ENCODE assay signal across 16 cellular contexts in genomic region chr15:87144775-87145174, GRCh38.
DNase-seq lines count a peak whose midpoint lies in the region; ATAC-seq and TF ChIP-seq lines count a peak whose summit lies in the region.
"Had no signal": no experiment of that assay in that cellular context is flagged by ENCODE, and none has a peak within 500 bp of the region (broad histone marks: within the 10 kb centered on the region; RNA-seq: fewer than 3 reads in every experiment).

No MANE protein-coding gene starts in this region.

- peak; percentile 24 for DNase-seq in AG10803 (ENCODE audit: low read depth)
- peak; percentile 50 for DNase-seq in ELR (ENCODE audit: low read depth)
- peak; percentile 56 to 89 for DNase-seq in NCI-H524 (lab: John Stamatoyannopoulos, UW)
- peak; percentile 13 for DNase-seq in mammary epithelial cell
- no peak for DNase-seq in activated CD8-positive, alpha-beta T cell treated with anti-CD3 and anti-CD28 coated beads, Interleukin-2, amount 10 ng/mL, durations not matched to agents 7 days and 5 days
- DNase-seq in activated naive CD4-positive, alpha-beta T cell treated with anti-CD3 and anti-CD28 coated beads for 36 hours, result no peak
- no peak for DNase-seq in OCI-M2 (lab: John Stamatoyannopoulos, UW; ENCODE audit: unreplicated experiment)
- DNase-seq in cortex of kidney (lab: John Stamatoyannopoulos, UW), result no peak
- DNase-seq: activated CD8-positive, alpha-beta T cell treated with anti-CD3 and anti-CD28 coated beads for 36 hours; activated naive CD8-positive, alpha-beta T cell treated with anti-CD3 and anti-CD28 coated beads, Interleukin-2, amount 50 U/mL, for 24 hours; left ventricle myocardium inferior; Peyer's patch; SW 1271 had no signal

- H3K4me2 ChIP-seq in mammary epithelial cell (ENCODE audit: insufficient read depth, low read depth, low read length), result no peak overlapping the region

- no peak overlapping the region for H3K27ac Mint-ChIP-seq in activated CD8-positive, alpha-beta T cell treated with anti-CD3 and anti-CD28 coated beads, Interleukin-2, amount 10 ng/mL, durations not matched to agents 7 days and 5 days
- H3K27ac Mint-ChIP-seq in activated naive CD4-positive, alpha-beta T cell treated with anti-CD3 and anti-CD28 coated beads for 36 hours, result no peak overlapping the region
- H3K27ac Mint-ChIP-seq: activated CD8-positive, alpha-beta T cell treated with anti-CD3 and anti-CD28 coated beads for 36 hours; activated naive CD8-positive, alpha-beta T cell treated with anti-CD3 and anti-CD28 coated beads, Interleukin-2, amount 50 U/mL, for 24 hours had no signal

- no peaks in the 10 kb centered on the region for H4K20me1 ChIP-seq in mammary epithelial cell (ENCODE audit: insufficient read depth, low read length)

- no peak overlapping the region for H2AFZ ChIP-seq in mammary epithelial cell (ENCODE audit: low read depth, low read length)

- H3K4me3 Mint-ChIP-seq in activated CD8-positive, alpha-beta T cell treated with anti-CD3 and anti-CD28 coated beads, Interleukin-2, amount 10 ng/mL, durations not matched to agents 7 days and 5 days, result no peak overlapping the region
- H3K4me3 Mint-ChIP-seq in activated naive CD4-positive, alpha-beta T cell treated with anti-CD3 and anti-CD28 coated beads for 36 hours, result no peak overlapping the region
- H3K4me3 Mint-ChIP-seq: activated CD8-positive, alpha-beta T cell treated with anti-CD3 and anti-CD28 coated beads for 36 hours; activated naive CD8-positive, alpha-beta T cell treated with anti-CD3 and anti-CD28 coated beads, Interleukin-2, amount 50 U/mL, for 24 hours; central memory CD8-positive, alpha-beta T cell had no signal

- dilution Hi-C loops in mammary epithelial cell (cut with HindIII; ENCODE audit: low sequenced_read_pairs), result no loop called here

- H3K27me3 ChIP-seq in mammary epithelial cell (ENCODE audit: insufficient read depth, low read length), result no peaks in the 10 kb centered on the region
- H3K27me3 ChIP-seq: Peyer's patch, suprapubic skin had no signal

- H3K36me3 Mint-ChIP-seq in activated CD8-positive, alpha-beta T cell treated with anti-CD3 and anti-CD28 coated beads, Interleukin-2, amount 10 ng/mL, durations not matched to agents 7 days and 5 days (ENCODE audit: low read depth), result no peaks in the 10 kb centered on the region
- no peaks in the 10 kb centered on the region for H3K36me3 Mint-ChIP-seq in activated naive CD4-positive, alpha-beta T cell treated with anti-CD3 and anti-CD28 coated beads for 36 hours (ENCODE audit: low read depth)

- 67% methylated on average over 1 of the region's 1 CpG for WGBS in mammary epithelial cell (ENCODE audit: low coverage, missing lambda C conversion rate)

- no peak for TF ChIP-seq CTCF in AG10803 (conservative IDR thresholded peaks at IDR 0.05; ENCODE audit: low read length)
- TF ChIP-seq CTCF in mammary epithelial cell (conservative IDR thresholded peaks at IDR 0.05 in 1 of 2, IDR thresholded peaks at IDR 0.05 in 1 of 2; ENCODE audit: extremely low read depth in 1 of 2, insufficient read depth in 1 of 2, low read depth in 1 of 2, low read length in 2 of 2), result no peak

- no peak overlapping the region for H3K9ac ChIP-seq in mammary epithelial cell (ENCODE audit: insufficient read depth, low read length)

- in situ Hi-C loops in mammary epithelial cell (cut with MboI; ENCODE audit: low sequenced_read_pairs in 2 of 2), result no loop called here

- no peaks in the 10 kb centered on the region for H3K27me3 Mint-ChIP-seq in activated CD8-positive, alpha-beta T cell treated with anti-CD3 and anti-CD28 coated beads, Interleukin-2, amount 10 ng/mL, durations not matched to agents 7 days and 5 days (ENCODE audit: low read depth)
- H3K27me3 Mint-ChIP-seq in activated naive CD4-positive, alpha-beta T cell treated with anti-CD3 and anti-CD28 coated beads for 36 hours (ENCODE audit: low read depth), result peaks cover 5% of the 10 kb centered on the region
- H3K27me3 Mint-ChIP-seq: activated CD8-positive, alpha-beta T cell treated with anti-CD3 and anti-CD28 coated beads for 36 hours had no signal

- no TSS peak for BruUV-seq in mammary epithelial cell (replicated peaks; lab: Mats Ljungman, UMichigan)

- no peak for ATAC-seq in activated CD8-positive, alpha-beta T cell treated with anti-CD3 and anti-CD28 coated beads, Interleukin-2, amount 10 ng/mL, durations not matched to agents 7 days and 5 days
- ATAC-seq: activated CD8-positive, alpha-beta T cell treated with anti-CD3 and anti-CD28 coated beads for 36 hours; activated naive CD8-positive, alpha-beta T cell treated with anti-CD3 and anti-CD28 coated beads, Interleukin-2, amount 50 U/mL, for 24 hours; HepG2 had no signal

- POLR2A ChIA-PET in activated CD8-positive, alpha-beta T cell treated with anti-CD3 and anti-CD28 coated beads, Interleukin-2, amount 10 ng/mL, durations not matched to agents 7 days and 5 days (lab: Charles Lee), result no interaction called here

- H3K4me1 Mint-ChIP-seq in activated CD8-positive, alpha-beta T cell treated with anti-CD3 and anti-CD28 coated beads, Interleukin-2, amount 10 ng/mL, durations not matched to agents 7 days and 5 days (ENCODE audit: low read depth), result no peaks in the 10 kb centered on the region
- H3K4me1 Mint-ChIP-seq in activated naive CD4-positive, alpha-beta T cell treated with anti-CD3 and anti-CD28 coated beads for 36 hours (ENCODE audit: low read depth), result no peaks in the 10 kb centered on the region
- H3K4me1 Mint-ChIP-seq: activated naive CD8-positive, alpha-beta T cell treated with anti-CD3 and anti-CD28 coated beads, Interleukin-2, amount 50 U/mL, for 24 hours; central memory CD8-positive, alpha-beta T cell had no signal

- peaks cover 4% of the 10 kb centered on the region for H3K9me3 Mint-ChIP-seq in activated CD8-positive, alpha-beta T cell treated with anti-CD3 and anti-CD28 coated beads, Interleukin-2, amount 10 ng/mL, durations not matched to agents 7 days and 5 days (ENCODE audit: insufficient read depth)
- peaks cover 6% of the 10 kb centered on the region for H3K9me3 Mint-ChIP-seq in activated naive CD4-positive, alpha-beta T cell treated with anti-CD3 and anti-CD28 coated beads for 36 hours

- H3K4me1 ChIP-seq in mammary epithelial cell (ENCODE audit: insufficient read depth, low read length), result peaks cover 3% of the 10 kb centered on the region
- H3K4me1 ChIP-seq: left ventricle myocardium inferior, Peyer's patch, suprapubic skin had no signal

- H3K4me3 ChIP-seq in AG10803 (ENCODE audit: low read length) (no peak overlapping the region), mammary epithelial cell (replicated peaks in 1 of 3; ENCODE audit: insufficient read depth in 1 of 3, low read depth in 2 of 3, low read length in 3 of 3) (no peak overlapping the region)
- H3K4me3 ChIP-seq: left ventricle myocardium inferior, Peyer's patch, suprapubic skin had no signal

- peaks cover 5% of the 10 kb centered on the region for H3K9me3 ChIP-seq in mammary epithelial cell (replicated peaks; ENCODE audit: insufficient read depth, low read length)

- H3K79me2 ChIP-seq in mammary epithelial cell (ENCODE audit: insufficient read depth, low read length), result no peaks in the 10 kb centered on the region

- H3K27ac ChIP-seq in mammary epithelial cell (ENCODE audit: insufficient read depth, low read depth, low read length), result no peak overlapping the region
- H3K27ac ChIP-seq: left ventricle myocardium inferior, Peyer's patch, suprapubic skin had no signal

- H3K36me3 ChIP-seq in mammary epithelial cell (ENCODE audit: insufficient read depth, low read length), result no peaks in the 10 kb centered on the region
- H3K36me3 ChIP-seq: left ventricle myocardium inferior, Peyer's patch, suprapubic skin had no signal

- intact Hi-C loops in mammary epithelial cell (cut with micrococcal nuclease), result no loop called here
- intact Hi-C loops in activated naive CD4-positive, alpha-beta T cell treated with anti-CD3 and anti-CD28 coated beads for 36 hours (cut with micrococcal nuclease), result no loop called here

- CTCF ChIA-PET in mammary epithelial cell (lab: Charles Lee; ENCODE audit: low non-redundant PET), result no interaction called here
- CTCF ChIA-PET in activated CD8-positive, alpha-beta T cell treated with anti-CD3 and anti-CD28 coated beads, Interleukin-2, amount 10 ng/mL, durations not matched to agents 7 days and 5 days (lab: Charles Lee), result no interaction called here
- CTCF ChIA-PET in activated naive CD4-positive, alpha-beta T cell treated with anti-CD3 and anti-CD28 coated beads for 36 hours (lab: Charles Lee), result interaction anchor here (1.1 kb wide), 1 partner anchor 8 kb away, joined by 3 read pairs; no protein-coding TSS in a partner anchor

Comparison
In these comparisons a context has a peak if more than half of its experiments do, and no peak if none do; other contexts are left out.
1. DNase-seq: peak in AG10803 (single experiment), ELR (single experiment), NCI-H524 (2 of 2) and mammary epithelial cell (single experiment); none in activated CD8-positive, alpha-beta T cell treated with anti-CD3 and anti-CD28 coated beads, Interleukin-2, amount 10 ng/mL, durations not matched to agents 7 days and 5 days (single experiment), activated naive CD4-positive, alpha-beta T cell treated with anti-CD3 and anti-CD28 coated beads for 36 hours (single experiment), OCI-M2 (single experiment) and cortex of kidney (single experiment).